17 cellular contexts compared by ENCODE assay signal in genomic region chr4:38283724-38284123, GRCh38.
"Had no signal": no experiment of that assay in that cellular context is flagged by ENCODE, and none has a peak within 500 bp of the region (broad histone marks: within the 10 kb centered on the region; RNA-seq: fewer than 3 reads in every experiment).

No MANE protein-coding gene starts in this region.

- H3K4me1 Mint-ChIP-seq: activated B cell treated with CpG ODN at 0.5 μM for 24 hours had no signal

- DNase-seq: activated B cell treated with CpG ODN at 0.5 μM for 24 hours; activated CD4-positive, alpha-beta T cell treated with anti-CD3 and anti-CD28 coated beads for 48 hours; activated naive CD4-positive, alpha-beta T cell; activated naive CD8-positive, alpha-beta T cell treated with anti-CD3 and anti-CD28 coated beads, Interleukin-2, amount 10 ng/mL, durations not matched to agents 7 days and 5 days; body of pancreas; caudate nucleus; dorsolateral prefrontal cortex; foreskin keratinocyte; glutamatergic neuron; hypothalamus; lower lobe of right lung; right lobe of liver; small intestine; stimulated activated CD4-positive, alpha-beta T cell treated with anti-CD3 and anti-CD28 coated beads, Interleukin-4, amount 100 ng/mL, for 1 hour had no signal

- ATAC-seq: body of pancreas, foreskin keratinocyte, lower lobe of right lung, right lobe of liver had no signal

- H3K27ac Mint-ChIP-seq: activated B cell treated with CpG ODN at 0.5 μM for 24 hours; activated naive CD8-positive, alpha-beta T cell treated with anti-CD3 and anti-CD28 coated beads, Interleukin-2, amount 10 ng/mL, durations not matched to agents 7 days and 5 days; nephron; T-helper 2 cell treated with Interferon-gamma antibody and Interleukin-4, amounts not matched to agents 5 μg/mL and 100 μg/mL, for 36 hours had no signal

- H3K27me3 Mint-ChIP-seq: activated B cell treated with CpG ODN at 0.5 μM for 24 hours had no signal

- H3K4me3 Mint-ChIP-seq: activated B cell treated with CpG ODN at 0.5 μM for 24 hours; activated naive CD8-positive, alpha-beta T cell treated with anti-CD3 and anti-CD28 coated beads, Interleukin-2, amount 10 ng/mL, durations not matched to agents 7 days and 5 days; nephron; T-helper 2 cell treated with Interferon-gamma antibody and Interleukin-4, amounts not matched to agents 5 μg/mL and 100 μg/mL, for 36 hours had no signal

- FAIRE-seq: colon, small intestine had no signal

- H3K9me3 Mint-ChIP-seq: nephron; T-helper 2 cell treated with Interferon-gamma antibody and Interleukin-4, amounts not matched to agents 5 μg/mL and 100 μg/mL, for 36 hours had no signal
